Comparison of ENCODE assay signal across 15 cellular contexts in the genomic region with DNA sequence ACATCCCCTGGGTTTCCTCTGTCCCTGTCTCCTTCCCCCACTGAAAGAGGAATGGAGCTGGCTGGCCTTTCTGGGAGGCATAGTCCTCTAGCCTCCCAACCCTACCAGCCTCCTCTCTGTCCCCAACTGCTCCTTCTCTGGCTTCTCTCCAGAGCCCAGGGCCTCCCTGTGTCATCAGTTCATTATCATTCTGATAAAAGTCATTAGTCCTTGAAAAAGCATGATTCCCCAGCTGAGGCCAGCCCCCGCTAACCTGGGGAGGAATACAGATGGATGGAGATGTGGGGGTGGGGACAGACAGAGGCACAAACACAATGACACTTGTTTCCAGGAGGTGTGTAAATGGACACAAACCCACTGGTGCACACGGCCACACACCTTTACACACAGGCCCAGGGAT.
DNase-seq lines count a peak whose midpoint lies in the region; FAIRE-seq and TF ChIP-seq lines count a peak whose summit lies in the region.
"Had no signal": no experiment of that assay in that cellular context is flagged by ENCODE, and none has a peak within 500 bp of the region (broad histone marks: within the 10 kb centered on the region; RNA-seq: fewer than 3 reads in every experiment).

No MANE protein-coding gene starts in this region.

- H3K4me3 ChIP-seq in adrenal gland (peak overlapping the region in 1 of 4 donors; percentile 6), kidney (ENCODE audit: low read length in 2 of 2) (no peak overlapping the region), testis (no peak overlapping the region)
- H3K4me3 ChIP-seq: SJSA1 had no signal

- intact Hi-C loops in adrenal gland (cut with DNase I): loop anchor here (10.0 kb wide), 2 partner anchors 276 to 616 kb away; no protein-coding TSS in a partner anchor
- intact Hi-C loops in kidney (cut with DNase I): no loop called here
- intact Hi-C loops in testis (cut with DNase I; ENCODE audit: low total_unique reads): no loop called here

- H3K9me3 ChIP-seq in adrenal gland (replicated peaks in 1 of 3) (no peaks in the 10 kb centered on the region), kidney (ENCODE audit: control insufficient read depth in 1 of 2, low read length in 2 of 2) (no peaks in the 10 kb centered on the region), testis (no peaks in the 10 kb centered on the region)
- H3K9me3 ChIP-seq: SJSA1 had no signal

- peak; percentile 66 for DNase-seq in NCI-H82 (lab: John Stamatoyannopoulos, UW)
- no peak for DNase-seq in NCI-H82 treated with DMSO at 0.1 percent for 48 hours (lab: John Stamatoyannopoulos, UW; ENCODE audit: unreplicated experiment)
- DNase-seq in adrenal gland: peak in 6 of 7 donors; percentile 70 to 77 (median 72)
- DNase-seq in kidney: peak; percentile 52
- DNase-seq in testis: peak; percentile 31
- no peak for DNase-seq in DMS 273 (lab: John Stamatoyannopoulos, UW; ENCODE audit: unreplicated experiment)
- no peak for DNase-seq in NCI-H2107 (lab: John Stamatoyannopoulos, UW)
- DNase-seq in DMS53 treated with DMSO at 0.1 percent for 48 hours (lab: John Stamatoyannopoulos, UW; ENCODE audit: unreplicated experiment): no peak
- DNase-seq: CD8-positive, alpha-beta T cell; GF-D8; HCEC 1CT; NCI-H187; NCI-H748 treated with DMSO at 0.1 percent for 48 hours had no signal

- H3K27ac ChIP-seq in adrenal gland: peak overlapping the region in 4 of 5 donors; percentile 26 to 80 (median 48)
- no peak overlapping the region for H3K27ac ChIP-seq in kidney (ENCODE audit: low read depth in 2 of 2, low read length in 2 of 2)
- no peak overlapping the region for H3K27ac ChIP-seq in testis
- H3K27ac ChIP-seq: 22Rv1, SJSA1 had no signal

- no peak overlapping the region for H3K9ac ChIP-seq in kidney (ENCODE audit: low read length in 2 of 2)

- TF ChIP-seq CTCF in adrenal gland (IDR thresholded peaks at IDR 0.05) (no peak), kidney (IDR thresholded peaks at IDR 0.05; ENCODE audit: borderline replicate concordance, extremely low read depth, insufficient read depth) (no peak), testis (IDR thresholded peaks at IDR 0.05) (no peak)

- H3K4me1 ChIP-seq in adrenal gland (replicated peaks in 1 of 2) (peaks cover 21 to 26% of the 10 kb centered on the region in 2 donors), kidney (ENCODE audit: control insufficient read depth in 1 of 2, insufficient read depth in 1 of 2, low read depth in 1 of 2, low read length in 2 of 2) (no peaks in the 10 kb centered on the region), testis (peaks cover 28% of the 10 kb centered on the region)

- H3K27me3 ChIP-seq in adrenal gland: no peaks in the 10 kb centered on the region
- H3K27me3 ChIP-seq in testis: no peaks in the 10 kb centered on the region
- H3K27me3 ChIP-seq: SJSA1 had no signal

- H3K36me3 ChIP-seq in adrenal gland (replicated peaks in 1 of 2) (no peaks in the 10 kb centered on the region), kidney (ENCODE audit: control insufficient read depth in 1 of 2, insufficient read depth in 2 of 2, low read length in 2 of 2) (no peaks in the 10 kb centered on the region), testis (ENCODE audit: low read depth, missing control alignments) (no peaks in the 10 kb centered on the region)
- H3K36me3 ChIP-seq: SJSA1 had no signal

- TF ChIP-seq POLR2A in adrenal gland (IDR thresholded peaks at IDR 0.05) (no peak), testis (IDR thresholded peaks at IDR 0.05) (no peak)

- 40 to 70% (median 58%) methylated on average over 1 to 2 of the region's 2 CpGs for WGBS in adrenal gland, 4 donors
- 71 to 80% methylated on average over 1 to 2 of the region's 2 CpGs for WGBS in testis, 2 donors

- FAIRE-seq in kidney (lab: Jason Lieb, UNC): no peak

Comparison
In these comparisons a context has a peak if more than half of its experiments do, and no peak if none do; other contexts are left out.
1. DNase-seq: peak in NCI-H82 (single experiment), adrenal gland (6 of 7), kidney (single experiment) and testis (single experiment); none in NCI-H82 treated with DMSO at 0.1 percent for 48 hours (single experiment), DMS 273 (single experiment), NCI-H2107 (single experiment) and DMS53 treated with DMSO at 0.1 percent for 48 hours (single experiment).
2. H3K27ac ChIP-seq: peak in adrenal gland (4 of 5); none in kidney (0 of 2) and testis (0 of 2).
3. intact Hi-C loops: an anchor here in adrenal gland (10.0 kb wide); none called in kidney and testis.